ENCODE assay signal across 8 cellular contexts in the genomic region with DNA sequence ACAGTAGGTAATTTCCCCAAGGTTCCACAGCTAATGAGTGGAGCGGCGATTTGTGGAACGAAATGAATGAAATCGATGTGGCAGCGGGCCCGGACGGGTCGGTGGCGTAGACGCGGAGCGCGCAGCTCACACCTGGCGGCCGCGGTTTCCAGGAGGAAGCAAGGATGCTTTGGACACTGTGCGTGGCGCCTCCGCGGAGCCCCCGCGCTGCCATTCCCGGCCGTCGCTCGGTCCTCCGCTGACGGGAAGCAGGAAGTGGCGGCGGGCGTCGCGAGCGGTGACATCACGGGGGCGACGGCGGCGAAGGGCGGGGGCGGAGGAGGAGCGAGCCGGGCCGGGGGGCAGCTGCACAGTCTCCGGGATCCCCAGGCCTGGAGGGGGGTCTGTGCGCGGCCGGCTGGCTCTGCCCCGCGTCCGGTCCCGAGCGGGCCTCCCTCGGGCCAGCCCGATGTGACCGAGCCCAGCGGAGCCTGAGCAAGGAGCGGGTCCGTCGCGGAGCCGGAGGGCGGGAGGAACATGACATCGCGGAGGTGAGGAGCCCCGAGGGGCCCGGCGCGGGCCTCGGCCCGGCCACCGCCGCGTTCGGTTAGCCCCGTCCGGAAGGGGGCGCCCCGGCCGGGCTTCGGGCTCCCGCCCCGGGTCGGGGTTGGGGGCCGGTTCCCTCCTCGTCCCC.
DNase-seq lines count a peak whose midpoint lies in the region; ATAC-seq lines count a peak whose summit lies in the region.

A gene (plus strand): TSS at position 352 of the 673 bp plus-strand sequence. CDS start 165 bp downstream, at position 517.

- H3K4me3 Mint-ChIP-seq in memory B cell, result peak within 1 kb of the TSS; percentile 99

- H3K36me3 Mint-ChIP-seq in memory B cell, result no peaks in the 10 kb centered on the region

- H3K27ac Mint-ChIP-seq in memory B cell, result peak within 1 kb of the TSS; percentile 98

- H3K4me1 ChIP-seq in effector memory CD4-positive, alpha-beta T cell (ENCODE audit: control insufficient read depth, insufficient read depth, low read length, poor library complexity, severe bottlenecking), result peaks cover 9% of the 10 kb centered on the region

- no peaks in the 10 kb centered on the region for H3K9me3 ChIP-seq in effector memory CD4-positive, alpha-beta T cell (ENCODE audit: control insufficient read depth, low read length)

- DNase-seq in CD1c-positive myeloid dendritic cell (ENCODE audit: extremely low spot score) (peak; percentile 92), memory B cell (ENCODE audit: low spot score in 2 of 2) (peak; percentile 88 to 98)
- peak; percentile 71 for DNase-seq in NK-92 treated with Interleukin-12 subunit alpha and Interleukin-12 subunit beta, amount 100 ng/mL, for 24 hours (lab: John Stamatoyannopoulos, UW)
- DNase-seq in activated CD8-positive, alpha-beta memory T cell treated with anti-CD3 and anti-CD28 coated beads for 24 hours, result peak; percentile 98
- peak; percentile 78 to 85 (median 82) for DNase-seq in effector memory CD4-positive, alpha-beta T cell
- DNase-seq in stimulated activated CD8-positive, alpha-beta memory T cell treated with anti-CD3 and anti-CD28 coated beads, Interleukin-12 subunit alpha, Interleukin-12 subunit beta, amount 100 ng/mL, for 24 hours (ENCODE audit: extremely low read depth), result peak; percentile 80

- ATAC-seq in GM19328 (IDR thresholded peaks at IDR 0.05; ENCODE audit: unreplicated experiment) (peak; percentile 80), HG03460 (IDR thresholded peaks at IDR 0.05; ENCODE audit: unreplicated experiment) (peak; percentile 65), memory B cell (ENCODE audit: low read depth) (peak; percentile 86)

- H3K36me3 ChIP-seq in effector memory CD4-positive, alpha-beta T cell (ENCODE audit: control insufficient read depth, insufficient read depth, low read length), result no peaks in the 10 kb centered on the region

- H3K4me1 Mint-ChIP-seq in memory B cell, result peaks cover 22% of the 10 kb centered on the region

- peak within 1 kb of the TSS; percentile 91 for H3K4me3 ChIP-seq in effector memory CD4-positive, alpha-beta T cell (ENCODE audit: insufficient read depth, low read depth, low read length, poor library complexity, severe bottlenecking)

- H3K9me3 Mint-ChIP-seq in memory B cell, result no peaks in the 10 kb centered on the region

- H3K27me3 Mint-ChIP-seq in memory B cell, result no peaks in the 10 kb centered on the region

- peak within 1 kb of the TSS; percentile 95 for H3K27ac ChIP-seq in effector memory CD4-positive, alpha-beta T cell (ENCODE audit: insufficient read depth, low read length, poor library complexity, severe bottlenecking)

- H3K27me3 ChIP-seq in effector memory CD4-positive, alpha-beta T cell (replicated peaks; ENCODE audit: control insufficient read depth, insufficient read depth, low read length, poor library complexity, severe bottlenecking), result no peaks in the 10 kb centered on the region

Comparison
In these comparisons a context has a peak if more than half of its experiments do, and no peak if none do; other contexts are left out.
1. Peak in every context shown above with its lines: DNase-seq, ATAC-seq, H3K4me3 ChIP-seq and H3K27ac ChIP-seq.